Comparison of ENCODE assay signal across 8 cellular contexts in genomic region chr12:95547522-95548055, GRCh38. TPM values are rescaled to one million over a fixed set of nuclear protein-coding genes. Genes with fewer than 3 reads are reported as not detected.
A peak's percentile ranks its signal among the peaks of the same experiment; 100 is the strongest.
DNase-seq lines count a peak whose midpoint lies in the region; TF ChIP-seq lines count a peak whose summit lies in the region.

No MANE protein-coding gene starts in this region.

- H3K9me3 ChIP-seq in neural cell (ENCODE audit: low read length) = no peaks in the 10 kb centered on the region

- peaks cover 3% of the 10 kb centered on the region for H3F3A ChIP-seq in neural cell (ENCODE audit: insufficient read depth, low read length, poor library complexity, severe bottlenecking)

- H3K36me3 Mint-ChIP-seq in CD14-positive monocyte = peaks cover 4% of the 10 kb centered on the region in 2 donors
- peaks cover 4% of the 10 kb centered on the region for H3K36me3 Mint-ChIP-seq in endothelial cell (ENCODE audit: low read depth, unreplicated experiment)

- H3K36me3 ChIP-seq in neural cell (ENCODE audit: insufficient read depth, low read length) = no peaks in the 10 kb centered on the region

- H3K27me3 Mint-ChIP-seq in CD14-positive monocyte (ENCODE audit: low read depth in 3 of 3) (peaks cover 52 to 68% (median 57%) of the 10 kb centered on the region in 3 donors), endothelial cell (ENCODE audit: unreplicated experiment) (peaks cover 5% of the 10 kb centered on the region)

- intact Hi-C loops in CD14-positive monocyte (cut with micrococcal nuclease) = no loop called here

- no peak overlapping the region for H3K27ac ChIP-seq in neural cell (ENCODE audit: low read length)

- no peaks in the 10 kb centered on the region for H4K20me1 ChIP-seq in neural cell (ENCODE audit: insufficient read depth)

- H3K79me2 ChIP-seq in neural cell (replicated peaks; ENCODE audit: insufficient read depth, low read length) = peaks cover 6% of the 10 kb centered on the region

- H3K9me2 ChIP-seq in neural cell (ENCODE audit: insufficient read depth, low read length) = no peaks in the 10 kb centered on the region

- peaks cover 14% of the 10 kb centered on the region for H3K27me3 ChIP-seq in neural cell (ENCODE audit: insufficient read depth, low read depth, low read length)

- H3K9ac ChIP-seq in neural cell (ENCODE audit: low read length) = peak overlapping the region; percentile 76

- peak overlapping the region; percentile 98 for H3K4me2 ChIP-seq in neural cell (ENCODE audit: low read length)

- no peak overlapping the region for H3K27ac Mint-ChIP-seq in CD14-positive monocyte
- peak overlapping the region; percentile 88 for H3K27ac Mint-ChIP-seq in endothelial cell (ENCODE audit: unreplicated experiment)

- TF ChIP-seq RAD21 in neural cell (conservative IDR thresholded peaks at IDR 0.05) = no peak

- TF ChIP-seq CTCF in CD14-positive monocyte (IDR thresholded peaks at IDR 0.05) (no peak), endothelial cell (IDR thresholded peaks at IDR 0.05; ENCODE audit: unreplicated experiment) (no peak), neural cell (IDR thresholded peaks at IDR 0.05; ENCODE audit: poor library complexity, severe bottlenecking) (no peak)

- DNase-seq in CD14-positive monocyte (ENCODE audit: low spot score) = no peak
- DNase-seq in NCI-H226 = peak; percentile 42
- DNase-seq in endothelial cell (ENCODE audit: low spot score) = no peak
- no peak for DNase-seq in mesenteric fat pad (ENCODE audit: low spot score)
- no peak for DNase-seq in NOMO-1 (lab: John Stamatoyannopoulos, UW; ENCODE audit: unreplicated experiment in 2 of 2)
- no peak for DNase-seq in COLO829 (ENCODE audit: low spot score)
- DNase-seq in UCSD-AML1 (lab: John Stamatoyannopoulos, UW; ENCODE audit: unreplicated experiment) = no peak

- H2AFZ ChIP-seq in neural cell (ENCODE audit: low read depth, low read length) = peak overlapping the region; percentile 68

- H3K4me3 ChIP-seq in neural cell (ENCODE audit: low read length) = peak overlapping the region; percentile 92

- H3K9me3 Mint-ChIP-seq in CD14-positive monocyte = peaks cover 4 to 20% (median 14%) of the 10 kb centered on the region in 7 donors
- H3K9me3 Mint-ChIP-seq in endothelial cell (ENCODE audit: unreplicated experiment) = no peaks in the 10 kb centered on the region

- peak overlapping the region; percentile 79 to 90 for H3K4me3 Mint-ChIP-seq in CD14-positive monocyte
- peak overlapping the region; percentile 92 for H3K4me3 Mint-ChIP-seq in endothelial cell (ENCODE audit: unreplicated experiment)

- H3K4me1 Mint-ChIP-seq in CD14-positive monocyte (peaks cover 14% of the 10 kb centered on the region), endothelial cell (ENCODE audit: unreplicated experiment) (peaks cover 33% of the 10 kb centered on the region)

- TF ChIP-seq EP300 in neural cell (conservative IDR thresholded peaks at IDR 0.05; ENCODE audit: poor library complexity, severe bottlenecking) = no peak

TF ChIP-seq in neural cell, 6 proteins besides CTCF, POLR2A, EP300 and RAD21:
- TF ChIP-seq EZH2 (IDR thresholded peaks at IDR 0.05; ENCODE audit: borderline replicate concordance, insufficient read depth, low read length, poor library complexity, severe bottlenecking) = no peak
- TF ChIP-seq SMC3 (conservative IDR thresholded peaks at IDR 0.05; ENCODE audit: poor library complexity) = no peak
- TF ChIP-seq MXI1 (conservative IDR thresholded peaks at IDR 0.05; ENCODE audit: poor library complexity, severe bottlenecking) = no peak
- TF ChIP-seq POLR2AphosphoS5 (IDR thresholded peaks at IDR 0.05) = no peak
- no peak for TF ChIP-seq REST (IDR thresholded peaks at IDR 0.05; ENCODE audit: borderline replicate concordance)
- TF ChIP-seq TAF1 (IDR thresholded peaks at IDR 0.05; ENCODE audit: low read depth) = no peak

RNA-seq across cellular contexts. Expression of gene USP44, which starts 3.7 kb away (rescaled TPM):
- polyA plus RNA-seq in CD14-positive monocyte (under 1 TPM in 1 of 2 donors, not detected in 1; 0.12 TPM), neural cell (3.2 and 3.7 TPM in 2 replicates)
- total RNA-seq in endothelial cell (ENCODE audit: unreplicated experiment) (10.4 TPM), mesenteric fat pad (1.3 TPM)
- 6.8 TPM in 2 replicates for polyA minus RNA-seq in neural cell
